ENCODE assay signal across 16 cellular contexts in genomic region chrX:101012031-101012430, GRCh38. TPM values are rescaled to one million over a fixed set of nuclear protein-coding genes. Genes with fewer than 3 reads are reported as not detected.
"Had no signal": no experiment of that assay in that cellular context is flagged by ENCODE, and none has a peak within 500 bp of the region (broad histone marks: within the 10 kb centered on the region; RNA-seq: fewer than 3 reads in every experiment).

No MANE protein-coding gene starts in this region.

RNA-seq across cellular contexts. Expression of gene ARL13A, which starts 42.5 kb away (rescaled TPM):
- total RNA-seq: natural killer cell treated with Interleukin-12 subunit alpha and Interleukin-12 subunit beta and Interleukin-15 and Interleukin-18, amount 100 ng/mL, for 72 hours; neural crest cell; omental fat pad; osteocyte; pancreas; posterior vena cava; pulmonary artery endothelial cell; right atrium auricular region; sciatic nerve; smooth muscle cell; suprapubic skin; transverse colon; upper lobe of right lung; urinary bladder; uterus had no signal
- polyA plus RNA-seq: pancreas, smooth muscle cell, spleen, urinary bladder had no signal
